Comparison of ENCODE assay signal across 12 cellular contexts in genomic region chr15:98568382-98569017, GRCh38.
DNase-seq lines count a peak whose midpoint lies in the region; ATAC-seq and TF ChIP-seq lines count a peak whose summit lies in the region.
"Had no signal": no experiment of that assay in that cellular context is flagged by ENCODE, and none has a peak within 500 bp of the region (broad histone marks: within the 10 kb centered on the region; RNA-seq: fewer than 3 reads in every experiment).

No MANE protein-coding gene starts in this region.

- CTCF ChIA-PET in HEK293T (lab: Yijun Ruan, JAX) = interaction anchor here (1.0 to 2.0 kb wide), 4 partner anchors 9 to 20 kb away, joined by 3 to 5 read pairs (median 4); no protein-coding TSS in a partner anchor

- H3K27ac ChIP-seq in colonic mucosa = no peak overlapping the region

- POLR2A ChIA-PET in HEK293T (lab: Yijun Ruan, JAX) = no interaction called here

- H3K9me3 ChIP-seq in colonic mucosa = no peaks in the 10 kb centered on the region

- in situ Hi-C loops in astrocyte of the cerebellum (cut with HindIII; ENCODE audit: low sequenced_read_pairs) = no loop called here

- H3K9ac ChIP-seq in colonic mucosa (ENCODE audit: low read depth in 2 of 2, low read length in 2 of 2) = no peak overlapping the region

- H3K4me3 ChIP-seq in astrocyte of the cerebellum (ENCODE audit: low read depth, low read length) = no peak overlapping the region
- H3K4me3 ChIP-seq in kidney epithelial cell (ENCODE audit: low read depth, low read length) = no peak overlapping the region
- H3K4me3 ChIP-seq in colonic mucosa = no peak overlapping the region

- peak; percentile 43 for TF ChIP-seq CTCF in AG09319 (IDR thresholded peaks at IDR 0.05; ENCODE audit: low read depth, low read length)
- TF ChIP-seq CTCF in astrocyte of the cerebellum (IDR thresholded peaks at IDR 0.05; ENCODE audit: low read depth, low read length, missing control alignments) = peak; percentile 22
- TF ChIP-seq CTCF in kidney epithelial cell (IDR thresholded peaks at IDR 0.05; ENCODE audit: insufficient read depth, low read length, poor library complexity, severe bottlenecking) = peak; percentile 34
- no peak for TF ChIP-seq CTCF in colonic mucosa (IDR thresholded peaks at IDR 0.05)

- DNase-seq in AG09319 (ENCODE audit: extremely low read depth, low read depth) (no peak), HEK293T (ENCODE audit: extremely low spot score) (no peak), astrocyte of the cerebellum (ENCODE audit: low read depth) (no peak), kidney epithelial cell (ENCODE audit: low read depth) (no peak), colonic mucosa (no peak), nucleus accumbens (lab: John Stamatoyannopoulos, UW) (no peak)
- no peak for DNase-seq in stimulated activated CD4-positive, alpha-beta T cell treated with anti-CD3 and anti-CD28 coated beads, Interleukin-2, amount 100 ng/mL, for 48 hours
- DNase-seq: anterior cingulate cortex, NCI-H446 treated with DMSO at 0.1 percent for 48 hours, Right ventricle myocardium superior had no signal

- H3K36me3 ChIP-seq in kidney epithelial cell (ENCODE audit: control insufficient read depth, insufficient read depth, low read length) (no peaks in the 10 kb centered on the region), colonic mucosa (no peaks in the 10 kb centered on the region)

- no peak for ATAC-seq in GM19035 (IDR thresholded peaks at IDR 0.05; ENCODE audit: unreplicated experiment)
- ATAC-seq: esophagus mucosa had no signal

- intact Hi-C loops in colonic mucosa (cut with DNase I) = no loop called here

- no peaks in the 10 kb centered on the region for H3K4me1 ChIP-seq in colonic mucosa

- H3K27me3 ChIP-seq in kidney epithelial cell (ENCODE audit: control insufficient read depth, insufficient read depth, low read length) (peaks cover 2% of the 10 kb centered on the region), colonic mucosa (no peaks in the 10 kb centered on the region)

TF ChIP-seq in HEK293T, 16 proteins besides CTCF, POLR2A, EP300 and RAD21:
- TF ChIP-seq ELF4 (IDR thresholded peaks at IDR 0.05) = no peak
- TF ChIP-seq FOXK2 (IDR thresholded peaks at IDR 0.05) = no peak
- TF ChIP-seq LEF1 (IDR thresholded peaks at IDR 0.05; ENCODE audit: borderline replicate concordance) = no peak
- TF ChIP-seq NFRKB (IDR thresholded peaks at IDR 0.05) = no peak
- no peak for TF ChIP-seq L3MBTL2 (conservative IDR thresholded peaks at IDR 0.05)
- TF ChIP-seq PKNOX1 (IDR thresholded peaks at IDR 0.05) = peak; percentile 59
